Comparison of ENCODE assay signal across 11 cellular contexts in genomic region chr12:107248187-107248586, GRCh38.
"Had no signal": no experiment of that assay in that cellular context is flagged by ENCODE, and none has a peak within 500 bp of the region (broad histone marks: within the 10 kb centered on the region; RNA-seq: fewer than 3 reads in every experiment).

No MANE protein-coding gene starts in this region.

- H3K9me3 ChIP-seq: HAP-1 had no signal

- ATAC-seq: GM23338, HCT116 had no signal

- H2AFZ ChIP-seq: GM23248, GM23338 had no signal

- H3K4me3 ChIP-seq: GM23248, GM23338, HAP-1 had no signal

- DNase-seq: GM23248, GOT3, H7, H9, HCEC 1CT, HFFc6 had no signal

- H3K4me1 ChIP-seq: HAP-1 had no signal

- H3K36me3 ChIP-seq: HAP-1 had no signal

- FAIRE-seq: H1, H54 had no signal

- H3K4me2 ChIP-seq: GM23338 had no signal

- H3K27ac ChIP-seq: GM23248 had no signal

- H3K9ac ChIP-seq: GM23248 had no signal
